ENCODE assay signal across 29 cellular contexts in genomic region chr5:115282131-115282530, GRCh38. TPM values are rescaled to one million over a fixed set of nuclear protein-coding genes. Genes with fewer than 3 reads are reported as not detected.
DNase-seq lines count a peak whose midpoint lies in the region; ATAC-seq, FAIRE-seq and TF ChIP-seq lines count a peak whose summit lies in the region.
"Had no signal": no experiment of that assay in that cellular context is flagged by ENCODE, and none has a peak within 500 bp of the region (broad histone marks: within the 10 kb centered on the region; RNA-seq: fewer than 3 reads in every experiment).

No MANE protein-coding gene starts in this region.

- POLR2A ChIA-PET in K562 (lab: Yijun Ruan, JAX) = no interaction called here

- no peak for TF ChIP-seq POLR2A in K562 (conservative IDR thresholded peaks at IDR 0.05)

- TF ChIP-seq CTCF in K562 (IDR thresholded peaks at IDR 0.05 in 2 of 3, conservative IDR thresholded peaks at IDR 0.05 in 1 of 3; ENCODE audit: insufficient read depth in 2 of 3, low read depth in 1 of 3, low read length in 3 of 3) = no peak

- no TSS peak for BruUV-seq in K562 (replicated peaks; lab: Mats Ljungman, UMichigan)

- CTCF ChIA-PET in K562 (lab: Yijun Ruan, JAX; ENCODE audit: low intra/inter-chr PET ratio) = no interaction called here

- no peak for TF ChIP-seq RAD21 in K562 (CRISPR knock-in tag; conservative IDR thresholded peaks at IDR 0.05 in 1 of 2, IDR thresholded peaks at IDR 0.05 in 1 of 2)

- H3K9ac ChIP-seq in K562 (ENCODE audit: insufficient read depth in 1 of 2, low read depth in 2 of 2, low read length in 2 of 2) = no peak overlapping the region
- H3K9ac ChIP-seq: BLaER1; BLaER1 treated with 17β-estradiol and CSF1 and Interleukin-3, amounts not matched to agents 10 nM and 100 nM had no signal

- WGBS in K562 (ENCODE audit: insufficient coverage, low coverage, missing lambda C conversion rate) = 71% methylated on average over 1 of the region's 1 CpG

- peaks cover 2% of the 10 kb centered on the region; the same call in 1 of the 3 replicates for H3K79me2 ChIP-seq in K562 (ENCODE audit: control insufficient read depth, insufficient read depth, low read length)

- no peak overlapping the region for H3K27ac ChIP-seq in K562 (ENCODE audit: extremely low read depth, low read depth, low read length)
- H3K27ac ChIP-seq: 22Rv1; A549; BLaER1; BLaER1 treated with 17β-estradiol and CSF1 and Interleukin-3, amounts not matched to agents 10 nM and 100 nM; C4-2B had no signal

- intact Hi-C loops in K562 (cut with micrococcal nuclease) = no loop called here
- intact Hi-C loops in Right ventricle myocardium superior (cut with DNase I) = no loop called here

- no peaks in the 10 kb centered on the region for H3K9me1 ChIP-seq in K562 (ENCODE audit: control insufficient read depth, insufficient read depth, low read length)

- H3K4me3 ChIP-seq in K562 = no peak overlapping the region
- H3K4me3 ChIP-seq: A549; BLaER1; BLaER1 treated with 17β-estradiol and CSF1 and Interleukin-3, amounts not matched to agents 10 nM and 100 nM had no signal

- no peaks in the 10 kb centered on the region for H3K4me1 ChIP-seq in K562 (replicated peaks in 1 of 2; ENCODE audit: control insufficient read depth in 2 of 2, insufficient read depth in 2 of 2, low read length in 2 of 2)
- H3K4me1 ChIP-seq: A549; BE2C; BLaER1; BLaER1 treated with 17β-estradiol and CSF1 and Interleukin-3, amounts not matched to agents 10 nM and 100 nM; Caco-2 had no signal

- ATAC-seq in K562 = no peak
- no peak for ATAC-seq in Right ventricle myocardium superior (ENCODE audit: poor library complexity)
- ATAC-seq: A549; CD8-positive, alpha-beta T cell had no signal

- no peak for FAIRE-seq in K562 (lab: Jason Lieb, UNC)
- FAIRE-seq: A204.1, A549, D721Med had no signal

- H3K36me3 ChIP-seq in K562 (ENCODE audit: control insufficient read depth, insufficient read depth, low read length) = no peaks in the 10 kb centered on the region
- H3K36me3 ChIP-seq: BE2C, BLaER1 had no signal

- DNase-seq in K562 (ENCODE audit: extremely low read depth in 1 of 4, low spot score in 3 of 4) (no peak), Right ventricle myocardium superior (no peak)
- DNase-seq: 8988T; ACHN; AML-193; BE2C; C1 segment of cervical spinal cord; Caco-2; Calu3; CD4-positive, alpha-beta memory T cell; CD4-positive, alpha-beta T cell; CD4-positive, CD25-positive, alpha-beta regulatory T cell; CD8-positive, alpha-beta memory T cell; CD8-positive, alpha-beta T cell; COR-L47; DMS 273 treated with DMSO at 0.1 percent for 48 hours; DMS153; DMS53; DMS79; DMS79 treated with DMSO at 0.1 percent for 48 hours; DND-41; EL had no signal

- H3K4me2 ChIP-seq in K562 (ENCODE audit: insufficient read depth, low read length) = no peak overlapping the region
- H3K4me2 ChIP-seq: A549; BLaER1; BLaER1 treated with 17β-estradiol and CSF1 and Interleukin-3, amounts not matched to agents 10 nM and 100 nM had no signal

- no peaks in the 10 kb centered on the region for H4K20me1 ChIP-seq in K562 (replicated peaks; ENCODE audit: control insufficient read depth, insufficient read depth, low read length)
- H4K20me1 ChIP-seq: BLaER1 treated with 17β-estradiol and CSF1 and Interleukin-3, amounts not matched to agents 10 nM and 100 nM had no signal

- in situ Hi-C loops in K562 (cut with MboI) = no loop called here

- H2AFZ ChIP-seq in K562 (ENCODE audit: low read depth, low read length) = no peak overlapping the region

- H3K9me3 ChIP-seq in K562 (replicated peaks; ENCODE audit: control insufficient read depth, insufficient read depth, low read depth, low read length) = no peaks in the 10 kb centered on the region
- H3K9me3 ChIP-seq: A549, BE2C, BLaER1, Caco-2 had no signal

- TF ChIP-seq EP300 in K562 (IDR thresholded peaks at IDR 0.05; ENCODE audit: low read length) = no peak

- H3K27me3 ChIP-seq in K562 (ENCODE audit: control insufficient read depth in 2 of 2, insufficient read depth in 2 of 2, low read length in 2 of 2) = no peaks in the 10 kb centered on the region
- H3K27me3 ChIP-seq: BE2C; BLaER1; BLaER1 treated with 17β-estradiol and CSF1 and Interleukin-3, amounts not matched to agents 10 nM and 100 nM had no signal

TF ChIP-seq in K562, 482 proteins besides CTCF, POLR2A, EP300 and RAD21:
- TF ChIP-seq C11orf30 (IDR thresholded peaks at IDR 0.05; ENCODE audit: low read depth) = peak; percentile 55; the same call in 1 of the 2 replicates
- TF ChIP-seq NFE2 (IDR thresholded peaks at IDR 0.05; ENCODE audit: low read depth) = 0 out of 2 replicates have a peak, but pooled peaks have one; percentile 6
- TF ChIP-seq ZNF41 (CRISPR knock-in tag; conservative IDR thresholded peaks at IDR 0.05) = no peak
- peak; percentile 64 for TF ChIP-seq MAFG (tag; conservative IDR thresholded peaks at IDR 0.05)
- TF ChIP-seq ZNF316 (IDR thresholded peaks at IDR 0.05) = peak; percentile 72

RNA-seq across cellular contexts. Expression of gene CCDC112, which starts 14.3 kb away (rescaled TPM):
- 0.65 and 3.1 TPM in 2 replicates for total RNA-seq in K562 (2011; cell fraction: chromatin; rRNA removed; ENCODE audit: low replicate concordance)
- total RNA-seq in K562 (2011; cell fraction: nucleolus; rRNA removed) = 0.50 and 0.66 TPM in 2 replicates
- total RNA-seq in K562 (2011; cell fraction: nucleoplasm; rRNA removed) = 1.3 and 2.4 TPM in 2 replicates
- total RNA-seq in K562 (2014; rRNA removed) (7.4 and 8.5 TPM in 2 replicates), K562 (2014; rRNA removed; fragmentation: Illumina TruSeq; extraction: Trizol) (13.7 and 16.4 TPM in 2 replicates), K562 (2015; rRNA removed; fragmentation: Illumina TruSeq; extraction: Trizol) (14.0 and 15.2 TPM in 2 replicates), K562 (2021) (5.6 and 6.2 TPM in 2 replicates), Right ventricle myocardium superior (4.4 TPM)
- polyA plus RNA-seq in K562 (2011; rRNA removed) (2.7 and 3.4 TPM in 2 replicates), K562 (2014; fragmentation: Illumina TruSeq; extraction: Trizol) (14.4 and 15.3 TPM in 2 replicates), K562 (2014; fragmentation: Nextera tagmentation; extraction: Ambion mirVana) (1 to 10 TPM; 3.3 to 3.5 TPM), K562 (2014; rRNA removed) (7.9 and 9.9 TPM in 2 replicates)
- polyA plus RNA-seq in K562 (2011; cell fraction: cytosol; rRNA removed) = 1.2 TPM in 2 replicates
- polyA plus RNA-seq in K562 (2011; cell fraction: nucleus; rRNA removed) = 0.87 and 1.1 TPM in 2 replicates
- polyA plus RNA-seq in K562 (2012) = 5.6 and 6.2 TPM in 2 replicates
- polyA minus RNA-seq in K562 (2011; rRNA and poly(A)+ RNA removed) = 2.1 and 2.8 TPM in 2 replicates
- polyA minus RNA-seq in K562 (2011; cell fraction: cytosol; rRNA and poly(A)+ RNA removed) = 1.5 TPM in 2 replicates
- polyA minus RNA-seq in K562 (2011; cell fraction: nucleus; rRNA and poly(A)+ RNA removed) = 1.5 and 2.8 TPM in 2 replicates

RNA-seq across cellular contexts. Expression of gene PGGT1B, which starts 19.5 kb away (rescaled TPM):
- 11.4 and 21.0 TPM in 2 replicates for total RNA-seq in K562 (2011; cell fraction: chromatin; rRNA removed; ENCODE audit: low replicate concordance)
- total RNA-seq in K562 (2011; cell fraction: nucleolus; rRNA removed) = 6.3 and 9.6 TPM in 2 replicates
- 10.9 and 15.5 TPM in 2 replicates for total RNA-seq in K562 (2011; cell fraction: nucleoplasm; rRNA removed)
- 7.6 and 8.2 TPM in 2 replicates for total RNA-seq in K562 (2014; rRNA removed)
- total RNA-seq in K562 (2014; rRNA removed; fragmentation: Illumina TruSeq; extraction: Trizol) = 21.2 and 27.4 TPM in 2 replicates
- total RNA-seq in K562 (2015; rRNA removed; fragmentation: Illumina TruSeq; extraction: Trizol) = 19.9 and 20.0 TPM in 2 replicates
- 33.7 and 38.8 TPM in 2 replicates for total RNA-seq in K562 (2021)
- 4.0 and 6.2 TPM in 2 replicates for polyA plus RNA-seq in K562 (2011; rRNA removed)
- polyA plus RNA-seq in K562 (2011; cell fraction: cytosol; rRNA removed) = 0.91 and 1.9 TPM in 2 replicates
- polyA plus RNA-seq in K562 (2011; cell fraction: nucleus; rRNA removed) = 4.6 and 4.7 TPM in 2 replicates
- polyA plus RNA-seq in K562 (2012) = 13.4 and 17.5 TPM in 2 replicates
- 10.3 and 10.9 TPM in 2 replicates for polyA plus RNA-seq in K562 (2014; fragmentation: Illumina TruSeq; extraction: Trizol)
- polyA plus RNA-seq in K562 (2014; fragmentation: Nextera tagmentation; extraction: Ambion mirVana) = 10 to 100 TPM; 19.8 to 32.3 TPM
- polyA plus RNA-seq in K562 (2014; rRNA removed) = 5.3 and 5.8 TPM in 2 replicates
- 16.3 and 18.3 TPM in 2 replicates for polyA minus RNA-seq in K562 (2011; rRNA and poly(A)+ RNA removed)
- 6.1 and 7.2 TPM in 2 replicates for polyA minus RNA-seq in K562 (2011; cell fraction: cytosol; rRNA and poly(A)+ RNA removed)
- 26.3 and 31.2 TPM in 2 replicates for polyA minus RNA-seq in K562 (2011; cell fraction: nucleus; rRNA and poly(A)+ RNA removed)
- total RNA-seq in Right ventricle myocardium superior = 23.6 TPM
